3 cellular contexts compared by ENCODE assay signal in the genomic region with DNA sequence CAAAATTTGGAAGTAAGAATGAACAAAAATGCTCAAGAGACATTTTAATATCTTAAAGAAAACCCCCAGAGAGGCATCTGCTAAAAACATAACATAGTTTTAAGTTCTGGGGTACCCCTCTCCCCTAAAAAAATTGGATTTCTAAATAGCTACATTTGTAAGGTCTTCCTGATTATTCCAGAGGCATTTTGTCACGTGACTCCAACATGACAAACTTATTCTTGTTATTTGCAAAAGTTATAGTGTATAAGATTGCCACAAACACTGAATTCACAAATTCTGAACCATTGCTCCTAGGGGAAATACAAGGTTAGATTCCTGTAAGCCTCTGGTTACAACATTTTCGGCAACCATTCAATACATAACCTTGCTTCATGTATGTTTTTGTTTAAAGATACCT.
A peak's percentile ranks its signal among the peaks of the same experiment; 100 is the strongest.
TF ChIP-seq lines count a peak whose summit lies in the region.

No MANE protein-coding gene starts in this region.

TF ChIP-seq in HepG2, 621 proteins besides CTCF, POLR2A, EP300 and RAD21:
- TF ChIP-seq CBFB (CRISPR knock-in tag; IDR thresholded peaks at IDR 0.05) (no peak), RAD51 (IDR thresholded peaks at IDR 0.05; ENCODE audit: borderline replicate concordance) (peak; percentile 45; the same call in 1 of the 2 replicates)

TF ChIP-seq in GM12878, 131 proteins besides CTCF, POLR2A, EP300 and RAD21:
- no peak for TF ChIP-seq PAX8 (IDR thresholded peaks at IDR 0.05)
- TF ChIP-seq JUNB (IDR thresholded peaks at IDR 0.05) = no peak
- TF ChIP-seq NFIC (IDR thresholded peaks at IDR 0.05; ENCODE audit: low read depth, low read length) = no peak
- no peak for TF ChIP-seq ZNF592 (IDR thresholded peaks at IDR 0.05)
- TF ChIP-seq RAD51 (IDR thresholded peaks at IDR 0.05) = 0 out of 2 replicates have a peak, but pooled peaks have one; percentile 12

TF ChIP-seq in K562, 482 proteins besides CTCF, POLR2A, EP300 and RAD21:
- no peak for TF ChIP-seq MYC (IDR thresholded peaks at IDR 0.05; ENCODE audit: low read depth, low read length)
- TF ChIP-seq MYC (CRISPR knock-in tag; IDR thresholded peaks at IDR 0.05; ENCODE audit: borderline replicate concordance, low read depth) = no peak
- TF ChIP-seq BHLHE40 (IDR thresholded peaks at IDR 0.05; ENCODE audit: low read length) = no peak
- peak; percentile 65; the same call in 1 of the 2 replicates for TF ChIP-seq RAD51 (IDR thresholded peaks at IDR 0.05; ENCODE audit: borderline replicate concordance, low read depth)
- TF ChIP-seq ZSCAN32 (CRISPR knock-in tag; IDR thresholded peaks at IDR 0.05) = no peak
- peak; percentile 71 for TF ChIP-seq TFE3 (CRISPR knock-in tag; IDR thresholded peaks at IDR 0.05)
